In the genomic region with DNA sequence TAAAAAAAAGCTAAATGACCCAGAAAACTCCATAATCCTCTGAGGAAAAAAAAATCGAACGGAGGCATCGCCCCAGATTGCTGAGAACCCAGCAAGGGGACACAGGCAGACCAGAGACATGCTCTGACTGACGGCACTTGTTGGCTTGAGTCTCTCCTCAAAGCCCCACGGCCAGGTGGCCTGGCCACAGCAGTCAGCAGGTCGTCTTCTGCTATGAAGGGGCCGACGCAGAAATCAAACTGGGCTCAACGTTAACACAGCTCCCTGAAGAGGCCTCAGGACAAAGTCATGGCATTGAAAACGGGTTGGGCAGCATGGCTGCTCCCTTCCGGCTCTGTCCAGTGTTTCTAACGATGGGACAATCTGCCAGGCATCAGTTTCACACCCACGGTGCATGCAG, we compare ENCODE assay signal across 18 cellular contexts. TPM values are rescaled to one million over a fixed set of nuclear protein-coding genes. Genes with fewer than 3 reads are reported as not detected.
DNase-seq lines count a peak whose midpoint lies in the region; ATAC-seq and TF ChIP-seq lines count a peak whose summit lies in the region.
"Had no signal": no experiment of that assay in that cellular context is flagged by ENCODE, and none has a peak within 500 bp of the region (broad histone marks: within the 10 kb centered on the region; RNA-seq: fewer than 3 reads in every experiment).

No MANE protein-coding gene starts in this region.

- TF ChIP-seq CTCF in natural killer cell (IDR thresholded peaks at IDR 0.05) (no peak), testis (IDR thresholded peaks at IDR 0.05) (no peak)

- no peak overlapping the region for H3K4me3 ChIP-seq in testis
- H3K4me3 ChIP-seq: A549, HAP-1 had no signal

- no peak overlapping the region for H3K4me3 Mint-ChIP-seq in natural killer cell treated with Interleukin-12 subunit alpha and Interleukin-12 subunit beta and Interleukin-15 and Interleukin-18, amount 100 ng/mL, for 72 hours
- no peak overlapping the region for H3K4me3 Mint-ChIP-seq in natural killer cell
- H3K4me3 Mint-ChIP-seq in activated naive CD8-positive, alpha-beta T cell treated with anti-CD3 and anti-CD28 coated beads for 36 hours: no peak overlapping the region
- H3K4me3 Mint-ChIP-seq: CD4-positive, alpha-beta T cell had no signal

- WGBS in testis, 2 donors: 75 to 78% methylated on average over 13 of the region's 13 CpGs

- H3K27ac Mint-ChIP-seq in natural killer cell treated with Interleukin-12 subunit alpha and Interleukin-12 subunit beta and Interleukin-15 and Interleukin-18, amount 100 ng/mL, for 72 hours: no peak overlapping the region
- no peak overlapping the region for H3K27ac Mint-ChIP-seq in natural killer cell
- H3K27ac Mint-ChIP-seq in activated naive CD8-positive, alpha-beta T cell treated with anti-CD3 and anti-CD28 coated beads for 36 hours: no peak overlapping the region
- H3K27ac Mint-ChIP-seq: CD4-positive, alpha-beta T cell had no signal

- H3K4me1 ChIP-seq in testis: peaks cover 21% of the 10 kb centered on the region
- H3K4me1 ChIP-seq: A549, HAP-1 had no signal

- no peaks in the 10 kb centered on the region for H3K36me3 ChIP-seq in testis (ENCODE audit: low read depth, missing control alignments)
- H3K36me3 ChIP-seq: HAP-1 had no signal

- TF ChIP-seq POLR2A in testis (IDR thresholded peaks at IDR 0.05): no peak

- intact Hi-C loops in natural killer cell (cut with micrococcal nuclease) (no loop called here), testis (cut with DNase I; ENCODE audit: low total_unique reads) (no loop called here)

- H3K27ac ChIP-seq in testis: peak overlapping the region in 1 of 2 donors; percentile 13
- H3K27ac ChIP-seq: 22Rv1, A549, C4-2B had no signal

- DNase-seq in activated CD8-positive, alpha-beta memory T cell treated with anti-CD3 and anti-CD28 coated beads, Interleukin-2, amount 50 U/mL, for 48 hours: peak; percentile 34
- no peak for DNase-seq in activated CD8-positive, alpha-beta memory T cell treated with anti-CD3 and anti-CD28 coated beads for 24 hours
- DNase-seq in natural killer cell treated with Interleukin-12 subunit alpha and Interleukin-12 subunit beta and Interleukin-15 and Interleukin-18, amount 100 ng/mL, for 72 hours (ENCODE audit: low spot score): peak; percentile 47
- no peak for DNase-seq in natural killer cell
- peak; percentile 38 for DNase-seq in left lobe of liver (ENCODE audit: low spot score)
- peak; percentile 12 for DNase-seq in testis
- DNase-seq in activated naive CD8-positive, alpha-beta T cell treated with anti-CD3 and anti-CD28 coated beads for 36 hours: no peak
- DNase-seq: AML-193; CD4-positive, alpha-beta T cell; DMS153; DMS79 treated with DMSO at 0.1 percent for 48 hours; GF-D8 had no signal

- H3K27me3 ChIP-seq in testis: no peaks in the 10 kb centered on the region

- ATAC-seq in natural killer cell treated with Interleukin-12 subunit alpha and Interleukin-12 subunit beta and Interleukin-15 and Interleukin-18, amount 100 ng/mL, for 72 hours: no peak
- ATAC-seq in natural killer cell (no peak), left lobe of liver (no peak), GM21529 (IDR thresholded peaks at IDR 0.05; ENCODE audit: unreplicated experiment) (no peak)
- ATAC-seq: A549 had no signal

- H3K9me3 Mint-ChIP-seq in natural killer cell treated with Interleukin-12 subunit alpha and Interleukin-12 subunit beta and Interleukin-15 and Interleukin-18, amount 100 ng/mL, for 72 hours: no peaks in the 10 kb centered on the region
- H3K9me3 Mint-ChIP-seq in natural killer cell: no peaks in the 10 kb centered on the region
- H3K9me3 Mint-ChIP-seq in activated naive CD8-positive, alpha-beta T cell treated with anti-CD3 and anti-CD28 coated beads for 36 hours: no peaks in the 10 kb centered on the region
- H3K9me3 Mint-ChIP-seq: CD4-positive, alpha-beta T cell had no signal

- peaks cover 17 to 23% of the 10 kb centered on the region in 2 donors for H3K27me3 Mint-ChIP-seq in natural killer cell treated with Interleukin-12 subunit alpha and Interleukin-12 subunit beta and Interleukin-15 and Interleukin-18, amount 100 ng/mL, for 72 hours
- peaks cover 0 to 17% of the 10 kb centered on the region in 2 donors for H3K27me3 Mint-ChIP-seq in natural killer cell (ENCODE audit: low read depth in 2 of 2)
- peaks cover 12% of the 10 kb centered on the region for H3K27me3 Mint-ChIP-seq in activated naive CD8-positive, alpha-beta T cell treated with anti-CD3 and anti-CD28 coated beads for 36 hours

- no peaks in the 10 kb centered on the region for H3K9me3 ChIP-seq in testis
- H3K9me3 ChIP-seq: A549, HAP-1 had no signal

- H3K4me1 Mint-ChIP-seq in natural killer cell treated with Interleukin-12 subunit alpha and Interleukin-12 subunit beta and Interleukin-15 and Interleukin-18, amount 100 ng/mL, for 72 hours (ENCODE audit: low read depth in 2 of 2): no peaks in the 10 kb centered on the region
- no peaks in the 10 kb centered on the region for H3K4me1 Mint-ChIP-seq in natural killer cell
- H3K4me1 Mint-ChIP-seq in activated naive CD8-positive, alpha-beta T cell treated with anti-CD3 and anti-CD28 coated beads for 36 hours: peaks cover 6% of the 10 kb centered on the region

- H3K36me3 Mint-ChIP-seq in natural killer cell treated with Interleukin-12 subunit alpha and Interleukin-12 subunit beta and Interleukin-15 and Interleukin-18, amount 100 ng/mL, for 72 hours: no peaks in the 10 kb centered on the region
- H3K36me3 Mint-ChIP-seq in natural killer cell: no peaks in the 10 kb centered on the region
- no peaks in the 10 kb centered on the region for H3K36me3 Mint-ChIP-seq in activated naive CD8-positive, alpha-beta T cell treated with anti-CD3 and anti-CD28 coated beads for 36 hours

RNA-seq across cellular contexts. Expression of a gene that starts 17.5 kb away (rescaled TPM):
- under 1 TPM in 1 of 2 donors, not detected in 1; 0.95 TPM for total RNA-seq in natural killer cell treated with Interleukin-12 subunit alpha and Interleukin-12 subunit beta and Interleukin-15 and Interleukin-18, amount 100 ng/mL, for 72 hours
- total RNA-seq in natural killer cell (1 to 10 TPM; 1.5 to 2.4 (median 2.4) TPM), left lobe of liver (180 TPM), testis (100 to 1,000 TPM in 1 of 2 donors, 10 to 100 TPM in 1; 95.4 to 156 TPM)
- polyA plus RNA-seq in testis (ENCODE audit: insufficient read depth, low read depth, low replicate concordance): 43.9 TPM
- 1 to 10 TPM; 4.0 to 4.6 TPM for total RNA-seq in activated naive CD8-positive, alpha-beta T cell treated with anti-CD3 and anti-CD28 coated beads for 36 hours
- total RNA-seq: H4 had no signal

Comparison
In these comparisons a context has a peak if more than half of its experiments do, and no peak if none do; other contexts are left out.
1. DNase-seq: peak in activated CD8-positive, alpha-beta memory T cell treated with anti-CD3 and anti-CD28 coated beads, Interleukin-2, amount 50 U/mL, for 48 hours (single experiment), natural killer cell treated with Interleukin-12 subunit alpha and Interleukin-12 subunit beta and Interleukin-15 and Interleukin-18, amount 100 ng/mL, for 72 hours (single experiment), left lobe of liver (single experiment) and testis (single experiment); none in activated CD8-positive, alpha-beta memory T cell treated with anti-CD3 and anti-CD28 coated beads for 24 hours (single experiment), natural killer cell (single experiment) and activated naive CD8-positive, alpha-beta T cell treated with anti-CD3 and anti-CD28 coated beads for 36 hours (single experiment).
2. RNA of a gene that starts 17.5 kb away (total RNA-seq): 180 TPM in left lobe of liver (single experiment) and 95.4 to 156 TPM in testis; 4.0 to 4.6 TPM in activated naive CD8-positive, alpha-beta T cell treated with anti-CD3 and anti-CD28 coated beads for 36 hours, 1.5 to 2.4 TPM in natural killer cell and 0.95 TPM in natural killer cell treated with Interleukin-12 subunit alpha and Interleukin-12 subunit beta and Interleukin-15 and Interleukin-18, amount 100 ng/mL, for 72 hours; every median in the first group is over 10 times any median in the second.